In genomic region chr2:85787282-85787980, GRCh38 we compare ENCODE assay signal across 24 cellular contexts. TPM values are rescaled to one million over a fixed set of nuclear protein-coding genes. Genes with fewer than 3 reads are reported as not detected.
"Had no signal": no experiment of that assay in that cellular context is flagged by ENCODE, and none has a peak within 500 bp of the region (broad histone marks: within the 10 kb centered on the region; RNA-seq: fewer than 3 reads in every experiment).

No MANE protein-coding gene starts in this region.

- H3K36me3 ChIP-seq: colonic mucosa, prostate gland had no signal

- H3K27me3 ChIP-seq: colonic mucosa, dorsolateral prefrontal cortex, esophagus muscularis mucosa, testis had no signal

- H3K27ac Mint-ChIP-seq: activated CD4-positive, alpha-beta T cell treated with anti-CD3 and anti-CD28 coated beads, Interleukin-2, amount 10 ng/mL, durations not matched to agents 7 days and 5 days; activated CD8-positive, alpha-beta memory T cell treated with anti-CD3 and anti-CD28 coated beads, Interleukin-2, amount 10 ng/mL, durations not matched to agents 7 days and 5 days; activated CD8-positive, alpha-beta T cell treated with anti-CD3 and anti-CD28 coated beads for 36 hours; activated naive CD4-positive, alpha-beta T cell treated with anti-CD3 and anti-CD28 coated beads, Interleukin-2, amount 50 U/mL, for 24 hours; activated T-helper 1 cell treated with anti-CD3 and anti-CD28 coated beads, Interleukin-12 subunit alpha, Interleukin-12 subunit beta, Interleukin-2, Interleukin-4 antibody, amounts not matched to agents 30 ng/mL and 10 ng/mL and 1 ng/mL, durations not matched to agents 14 hours and 24 hours and 36 hours; effector memory CD8-positive, alpha-beta T cell; mesothelial cell of epicardium; naive thymus-derived CD8-positive, alpha-beta T cell; stimulated activated naive B cell treated with anti-CD40 and anti-IgM and Interleukin-4, amounts not matched to agents 10 μg/mL and 1 μg/mL and 100 μg/mL, for 72 hours; T-cell; T-helper 2 cell treated with Interferon-gamma antibody and Interleukin-4, amounts not matched to agents 5 μg/mL and 100 μg/mL, for 36 hours had no signal

- H3K4me3 Mint-ChIP-seq: activated CD4-positive, alpha-beta T cell treated with anti-CD3 and anti-CD28 coated beads, Interleukin-2, amount 10 ng/mL, durations not matched to agents 7 days and 5 days; activated CD8-positive, alpha-beta memory T cell treated with anti-CD3 and anti-CD28 coated beads, Interleukin-2, amount 10 ng/mL, durations not matched to agents 7 days and 5 days; activated CD8-positive, alpha-beta T cell treated with anti-CD3 and anti-CD28 coated beads for 36 hours; activated naive CD4-positive, alpha-beta T cell treated with anti-CD3 and anti-CD28 coated beads, Interleukin-2, amount 50 U/mL, for 24 hours; activated T-helper 1 cell treated with anti-CD3 and anti-CD28 coated beads, Interleukin-12 subunit alpha, Interleukin-12 subunit beta, Interleukin-2, Interleukin-4 antibody, amounts not matched to agents 30 ng/mL and 10 ng/mL and 1 ng/mL, durations not matched to agents 14 hours and 24 hours and 36 hours; central memory CD8-positive, alpha-beta T cell; effector memory CD8-positive, alpha-beta T cell; mesothelial cell of epicardium; naive thymus-derived CD8-positive, alpha-beta T cell; stimulated activated naive B cell treated with anti-CD40 and anti-IgM and Interleukin-4, amounts not matched to agents 10 μg/mL and 1 μg/mL and 100 μg/mL, for 72 hours; T-cell; T-helper 2 cell treated with Interferon-gamma antibody and Interleukin-4, amounts not matched to agents 5 μg/mL and 100 μg/mL, for 36 hours had no signal

- H3K4me1 Mint-ChIP-seq: activated CD4-positive, alpha-beta T cell treated with anti-CD3 and anti-CD28 coated beads, Interleukin-2, amount 10 ng/mL, durations not matched to agents 7 days and 5 days; activated naive CD4-positive, alpha-beta T cell treated with anti-CD3 and anti-CD28 coated beads, Interleukin-2, amount 50 U/mL, for 24 hours had no signal

- H3K4me3 ChIP-seq: colonic mucosa, dorsolateral prefrontal cortex, esophagus muscularis mucosa, lung, prostate gland, testis had no signal

- H3K27ac ChIP-seq: colonic mucosa, dorsolateral prefrontal cortex, prostate gland, testis, VCaP had no signal

- DNase-seq: activated CD4-positive, alpha-beta T cell treated with anti-CD3 and anti-CD28 coated beads, Interleukin-2, amount 10 ng/mL, durations not matched to agents 7 days and 5 days; activated CD8-positive, alpha-beta memory T cell treated with anti-CD3 and anti-CD28 coated beads, Interleukin-2, amount 10 ng/mL, durations not matched to agents 7 days and 5 days; activated CD8-positive, alpha-beta T cell treated with anti-CD3 and anti-CD28 coated beads for 36 hours; activated gamma-delta T cell treated with Interleukin-2 at 50 U/mL for 16 hours; activated T-cell treated with anti-CD3 and anti-CD28 coated beads for 4 hours; colonic mucosa; effector memory CD8-positive, alpha-beta T cell; islet precursor cell; stimulated activated CD4-positive, alpha-beta T cell treated with anti-CD3 and anti-CD28 coated beads, Interleukin-1b, Interleukin-23, amount 100 ng/mL, for 48 hours; stimulated activated naive B cell treated with anti-CD40 and anti-IgM and Interleukin-4, amounts not matched to agents 10 μg/mL and 1 μg/mL and 100 μg/mL, for 72 hours; T-cell; testis had no signal

- H3K9me3 Mint-ChIP-seq: activated CD4-positive, alpha-beta T cell treated with anti-CD3 and anti-CD28 coated beads, Interleukin-2, amount 10 ng/mL, durations not matched to agents 7 days and 5 days; activated CD8-positive, alpha-beta T cell treated with anti-CD3 and anti-CD28 coated beads for 36 hours; activated naive CD4-positive, alpha-beta T cell treated with anti-CD3 and anti-CD28 coated beads, Interleukin-2, amount 50 U/mL, for 24 hours; activated T-helper 1 cell treated with anti-CD3 and anti-CD28 coated beads, Interleukin-12 subunit alpha, Interleukin-12 subunit beta, Interleukin-2, Interleukin-4 antibody, amounts not matched to agents 30 ng/mL and 10 ng/mL and 1 ng/mL, durations not matched to agents 14 hours and 24 hours and 36 hours; central memory CD8-positive, alpha-beta T cell; effector memory CD8-positive, alpha-beta T cell; mesothelial cell of epicardium; naive thymus-derived CD8-positive, alpha-beta T cell; stimulated activated naive B cell treated with anti-CD40 and anti-IgM and Interleukin-4, amounts not matched to agents 10 μg/mL and 1 μg/mL and 100 μg/mL, for 72 hours; T-cell; T-helper 2 cell treated with Interferon-gamma antibody and Interleukin-4, amounts not matched to agents 5 μg/mL and 100 μg/mL, for 36 hours had no signal

- H3K4me1 ChIP-seq: colonic mucosa, prostate gland had no signal

- H3K9me3 ChIP-seq: colonic mucosa, esophagus muscularis mucosa, prostate gland, testis had no signal

- ATAC-seq: activated CD4-positive, CD25-positive, alpha-beta regulatory T cell treated with anti-CD3 and anti-CD28 coated beads, Interleukin-2, amount 50 U/mL, for 24 hours; activated CD8-positive, alpha-beta memory T cell treated with anti-CD3 and anti-CD28 coated beads, Interleukin-2, amount 10 ng/mL, durations not matched to agents 7 days and 5 days; activated CD8-positive, alpha-beta T cell treated with anti-CD3 and anti-CD28 coated beads for 36 hours; effector memory CD8-positive, alpha-beta T cell; naive thymus-derived CD8-positive, alpha-beta T cell; stimulated activated naive B cell treated with anti-CD40 and anti-IgM and Interleukin-4, amounts not matched to agents 10 μg/mL and 1 μg/mL and 100 μg/mL, for 72 hours; T-cell had no signal

- H3K36me3 Mint-ChIP-seq: activated CD8-positive, alpha-beta memory T cell treated with anti-CD3 and anti-CD28 coated beads, Interleukin-2, amount 10 ng/mL, durations not matched to agents 7 days and 5 days; activated naive CD4-positive, alpha-beta T cell treated with anti-CD3 and anti-CD28 coated beads, Interleukin-2, amount 50 U/mL, for 24 hours; mesothelial cell of epicardium; naive thymus-derived CD8-positive, alpha-beta T cell; stimulated activated naive B cell treated with anti-CD40 and anti-IgM and Interleukin-4, amounts not matched to agents 10 μg/mL and 1 μg/mL and 100 μg/mL, for 72 hours; T-cell had no signal

RNA-seq across cellular contexts. Expression of gene ATOH8, which starts 33.6 kb away (rescaled TPM):
- total RNA-seq: activated CD8-positive, alpha-beta T cell treated with anti-CD3 and anti-CD28 coated beads for 36 hours; naive thymus-derived CD8-positive, alpha-beta T cell had no signal
- polyA plus RNA-seq: naive thymus-derived CD8-positive, alpha-beta T cell had no signal
